Comparison of ENCODE assay signal across 16 cellular contexts in the genomic region with DNA sequence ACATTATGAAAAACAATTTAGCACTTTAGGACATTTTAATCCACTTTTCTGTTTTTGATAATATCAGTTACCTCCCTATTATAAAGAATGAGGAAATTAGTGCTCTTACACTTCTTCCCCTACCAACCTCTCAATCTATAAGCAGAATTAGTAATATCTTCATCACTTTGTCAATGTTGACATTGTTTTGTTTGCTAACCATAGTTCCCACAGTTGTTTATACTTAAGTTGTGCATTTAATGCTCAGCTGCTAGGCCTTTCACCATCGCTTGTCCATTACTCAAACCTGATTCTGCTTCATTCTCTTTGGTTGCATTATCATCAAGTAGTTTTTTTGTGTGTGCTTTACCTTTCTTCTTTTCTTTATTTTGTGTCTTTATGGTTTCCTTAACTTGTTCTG.
DNase-seq lines count a peak whose midpoint lies in the region; ATAC-seq and TF ChIP-seq lines count a peak whose summit lies in the region.
"Had no signal": no experiment of that assay in that cellular context is flagged by ENCODE, and none has a peak within 500 bp of the region (broad histone marks: within the 10 kb centered on the region; RNA-seq: fewer than 3 reads in every experiment).

No MANE protein-coding gene starts in this region.

- DNase-seq in DMS153 (lab: John Stamatoyannopoulos, UW) (peak; percentile 21), DMS153 treated with DMSO at 0.1 percent for 48 hours (lab: John Stamatoyannopoulos, UW; ENCODE audit: unreplicated experiment) (no peak), Panc1 (ENCODE audit: low read depth, low spot score) (peak; percentile 7), epithelial cell of prostate (ENCODE audit: low read depth, low spot score) (peak; percentile 14), MG63 (no peak)
- DNase-seq in activated CD8-positive, alpha-beta T cell treated with anti-CD3 and anti-CD28 coated beads, Interleukin-2, amount 10 ng/mL, durations not matched to agents 7 days and 5 days, result no peak
- DNase-seq: AML-193; CD4-positive, CD25-positive, alpha-beta regulatory T cell; DND-41; GDM1 had no signal

- intact Hi-C loops in Panc1 (cut with micrococcal nuclease; ENCODE audit: unreplicated experiment), result no loop called here

- no peaks in the 10 kb centered on the region for H3K9me3 Mint-ChIP-seq in activated CD8-positive, alpha-beta T cell treated with anti-CD3 and anti-CD28 coated beads, Interleukin-2, amount 10 ng/mL, durations not matched to agents 7 days and 5 days (ENCODE audit: insufficient read depth)
- H3K9me3 Mint-ChIP-seq: CD4-positive, CD25-positive, alpha-beta regulatory T cell had no signal

- H3K27me3 ChIP-seq in Panc1 (ENCODE audit: control insufficient read depth, insufficient read depth, low read length), result no peaks in the 10 kb centered on the region
- H3K27me3 ChIP-seq in MG63, result no peaks in the 10 kb centered on the region
- H3K27me3 ChIP-seq: BLaER1 had no signal

- no peak overlapping the region for H3K4me3 Mint-ChIP-seq in activated CD8-positive, alpha-beta T cell treated with anti-CD3 and anti-CD28 coated beads, Interleukin-2, amount 10 ng/mL, durations not matched to agents 7 days and 5 days
- H3K4me3 Mint-ChIP-seq: CD4-positive, CD25-positive, alpha-beta regulatory T cell had no signal

- H3K27ac ChIP-seq in Panc1 (ENCODE audit: low read length) (no peak overlapping the region), epithelial cell of prostate (no peak overlapping the region)
- H3K27ac ChIP-seq: 22Rv1, BLaER1, HL-60 had no signal

- H3K4me1 ChIP-seq in Panc1 (ENCODE audit: control insufficient read depth, insufficient read depth, low read length), result no peaks in the 10 kb centered on the region
- H3K4me1 ChIP-seq: BLaER1, HAP-1 had no signal

- no peak overlapping the region for H3K27ac Mint-ChIP-seq in activated CD8-positive, alpha-beta T cell treated with anti-CD3 and anti-CD28 coated beads, Interleukin-2, amount 10 ng/mL, durations not matched to agents 7 days and 5 days
- H3K27ac Mint-ChIP-seq: CD4-positive, CD25-positive, alpha-beta regulatory T cell had no signal

- in situ Hi-C loops in Panc1 (cut with HindIII; ENCODE audit: low pct_unique_long_range_greater_than_20kb, low sequenced_read_pairs), result no loop called here

- H3K9me3 ChIP-seq in Panc1 (ENCODE audit: control insufficient read depth, insufficient read depth, low read depth, low read length) (no peaks in the 10 kb centered on the region), MG63 (no peaks in the 10 kb centered on the region)
- H3K9me3 ChIP-seq: BLaER1, HAP-1 had no signal

- H3K4me1 Mint-ChIP-seq in activated CD8-positive, alpha-beta T cell treated with anti-CD3 and anti-CD28 coated beads, Interleukin-2, amount 10 ng/mL, durations not matched to agents 7 days and 5 days (ENCODE audit: low read depth), result peaks cover 5% of the 10 kb centered on the region

- TF ChIP-seq CTCF in Panc1 (IDR thresholded peaks at IDR 0.05), result no peak

- ATAC-seq in Panc1, result no peak
- no peak for ATAC-seq in GM19395 (IDR thresholded peaks at IDR 0.05; ENCODE audit: unreplicated experiment)
- ATAC-seq in HG03135 (IDR thresholded peaks at IDR 0.05; ENCODE audit: unreplicated experiment), result no peak
- no peak for ATAC-seq in activated CD8-positive, alpha-beta T cell treated with anti-CD3 and anti-CD28 coated beads, Interleukin-2, amount 10 ng/mL, durations not matched to agents 7 days and 5 days

- CTCF ChIA-PET in Panc1 (lab: Charles Lee), result no interaction called here
- CTCF ChIA-PET in activated CD8-positive, alpha-beta T cell treated with anti-CD3 and anti-CD28 coated beads, Interleukin-2, amount 10 ng/mL, durations not matched to agents 7 days and 5 days (lab: Charles Lee), result no interaction called here

- H3K4me3 ChIP-seq in Panc1 (ENCODE audit: low read depth in 2 of 2, low read length in 2 of 2) (no peak overlapping the region), MG63 (no peak overlapping the region)
- H3K4me3 ChIP-seq: BLaER1, HAP-1 had no signal

- POLR2A ChIA-PET in Panc1 (lab: Charles Lee), result no interaction called here
- POLR2A ChIA-PET in activated CD8-positive, alpha-beta T cell treated with anti-CD3 and anti-CD28 coated beads, Interleukin-2, amount 10 ng/mL, durations not matched to agents 7 days and 5 days (lab: Charles Lee), result no interaction called here

- H3K27me3 Mint-ChIP-seq in activated CD8-positive, alpha-beta T cell treated with anti-CD3 and anti-CD28 coated beads, Interleukin-2, amount 10 ng/mL, durations not matched to agents 7 days and 5 days (ENCODE audit: low read depth), result no peaks in the 10 kb centered on the region
- H3K27me3 Mint-ChIP-seq: CD4-positive, CD25-positive, alpha-beta regulatory T cell had no signal

- no TSS peak for BruUV-seq in Panc1 (replicated peaks; lab: Mats Ljungman, UMichigan)

- H3K36me3 ChIP-seq in Panc1 (ENCODE audit: control insufficient read depth, insufficient read depth, low read length) (no peaks in the 10 kb centered on the region; the same call in 1 of the 2 replicates), MG63 (no peaks in the 10 kb centered on the region; the same call in 1 of the 2 replicates)

- peaks cover 9% of the 10 kb centered on the region for H3K36me3 Mint-ChIP-seq in activated CD8-positive, alpha-beta T cell treated with anti-CD3 and anti-CD28 coated beads, Interleukin-2, amount 10 ng/mL, durations not matched to agents 7 days and 5 days (ENCODE audit: low read depth)

Comparison
In these comparisons a context has a peak if more than half of its experiments do, and no peak if none do; other contexts are left out.
1. DNase-seq: peak in DMS153 (single experiment), Panc1 (single experiment) and epithelial cell of prostate (single experiment); none in DMS153 treated with DMSO at 0.1 percent for 48 hours (single experiment), activated CD8-positive, alpha-beta T cell treated with anti-CD3 and anti-CD28 coated beads, Interleukin-2, amount 10 ng/mL, durations not matched to agents 7 days and 5 days (single experiment) and MG63 (single experiment).